1 cellular context compared by ENCODE assay signal in the genomic region with DNA sequence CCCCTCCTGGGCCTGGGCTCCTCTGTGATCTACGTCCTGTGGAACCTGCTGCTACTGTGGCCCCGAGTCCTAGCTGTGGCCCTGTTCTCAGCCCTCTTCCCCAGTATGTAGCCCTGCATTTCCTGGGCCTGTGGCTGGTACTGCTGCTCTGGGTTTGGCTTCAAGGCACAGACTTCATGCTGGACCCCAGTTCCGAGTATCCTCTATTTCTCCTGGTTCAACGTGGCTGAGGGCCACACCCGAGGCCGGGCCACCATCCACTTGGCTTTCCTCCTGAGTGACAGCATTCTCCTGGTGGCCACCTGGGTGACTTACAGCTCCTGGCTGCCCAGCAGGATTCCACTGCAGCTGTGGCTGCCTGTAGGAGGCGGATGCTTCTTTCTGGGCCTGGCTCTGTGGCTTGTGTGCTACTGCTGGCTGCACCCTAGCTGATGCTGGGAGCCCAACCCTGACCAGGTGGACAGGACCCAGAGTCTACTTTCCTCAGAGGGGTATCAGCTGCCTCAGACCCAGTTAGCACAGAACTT.
TF ChIP-seq lines count a peak whose summit lies in the region.

No MANE protein-coding gene starts in this region.

TF ChIP-seq in H1, 55 proteins besides CTCF, POLR2A, EP300 and RAD21:
- TF ChIP-seq SIX5 (IDR thresholded peaks at IDR 0.05; ENCODE audit: low read depth, low read length), result no peak
- TF ChIP-seq ASH2L (IDR thresholded peaks at IDR 0.05; ENCODE audit: low read length), result no peak
- TF ChIP-seq RBBP5 (IDR thresholded peaks at IDR 0.05; ENCODE audit: borderline replicate concordance, low read depth, low read length), result no peak
- TF ChIP-seq CHD2 (IDR thresholded peaks at IDR 0.05; ENCODE audit: low read length), result no peak
- no peak for TF ChIP-seq SP2 (IDR thresholded peaks at IDR 0.05; ENCODE audit: low read length)
- no peak for TF ChIP-seq TCF12 (IDR thresholded peaks at IDR 0.05; ENCODE audit: low read depth, low read length)
- no peak for TF ChIP-seq YY1 (IDR thresholded peaks at IDR 0.05; ENCODE audit: low read depth, low read length)
- TF ChIP-seq EZH2 (IDR thresholded peaks at IDR 0.05; ENCODE audit: low read depth, low read length, severe bottlenecking), result no peak
- TF ChIP-seq TEAD4 (IDR thresholded peaks at IDR 0.05; ENCODE audit: low read depth, low read length), result no peak
- no peak for TF ChIP-seq CEBPB (IDR thresholded peaks at IDR 0.05; ENCODE audit: low read depth, low read length)
- TF ChIP-seq EGR1 (IDR thresholded peaks at IDR 0.05; ENCODE audit: borderline replicate concordance, low read depth, low read length), result no peak
- no peak for TF ChIP-seq GTF2F1 (IDR thresholded peaks at IDR 0.05; ENCODE audit: borderline replicate concordance, low read depth, low read length)
- TF ChIP-seq FOSL1 (IDR thresholded peaks at IDR 0.05; ENCODE audit: insufficient read depth, low read depth, low read length), result no peak
- no peak for TF ChIP-seq KDM4A (IDR thresholded peaks at IDR 0.05; ENCODE audit: low read depth, low read length, severe bottlenecking)
- no peak for TF ChIP-seq SP4 (IDR thresholded peaks at IDR 0.05; ENCODE audit: low read length)
- TF ChIP-seq HDAC6 (IDR thresholded peaks at IDR 0.05; ENCODE audit: low read depth, low read length), result no peak
- TF ChIP-seq ZNF274 (IDR thresholded peaks at IDR 0.05; ENCODE audit: borderline replicate concordance, extremely low read depth, low read length), result no peak
